Comparison of ENCODE assay signal across 7 cellular contexts in the genomic region with DNA sequence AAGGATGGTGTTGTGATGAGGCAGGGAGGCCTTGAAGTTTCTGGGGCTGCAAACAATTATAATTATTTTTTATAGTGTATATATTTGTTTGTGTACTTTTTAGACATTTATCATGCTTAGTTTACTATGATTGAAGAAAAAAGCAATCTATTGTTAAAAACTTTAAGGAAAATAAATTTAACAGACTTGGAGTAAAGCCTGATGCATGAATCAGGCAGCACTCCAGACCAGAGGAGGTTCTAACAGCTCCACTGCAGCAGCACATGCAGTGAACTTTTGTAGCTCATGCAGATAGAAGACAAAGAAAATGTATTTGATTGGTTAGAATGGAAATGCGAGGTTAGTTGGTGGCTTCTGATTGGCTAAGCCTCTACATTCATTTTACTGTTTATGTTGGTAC.
"Had no signal": no experiment of that assay in that cellular context is flagged by ENCODE, and none has a peak within 500 bp of the region (broad histone marks: within the 10 kb centered on the region; RNA-seq: fewer than 3 reads in every experiment).

No MANE protein-coding gene starts in this region.

- H3K36me3 Mint-ChIP-seq: IgD-negative memory B cell had no signal

- ATAC-seq: HCT116, HepG2 had no signal

- DNase-seq: GM23248, GOT3, H7, KBM-7 had no signal
